Comparison of ENCODE assay signal across 29 cellular contexts in genomic region chr22:44143117-44143495, GRCh38. TPM values are rescaled to one million over a fixed set of nuclear protein-coding genes. Genes with fewer than 3 reads are reported as not detected.
DNase-seq lines count a peak whose midpoint lies in the region; ATAC-seq, FAIRE-seq and TF ChIP-seq lines count a peak whose summit lies in the region.
"Had no signal": no experiment of that assay in that cellular context is flagged by ENCODE, and none has a peak within 500 bp of the region (broad histone marks: within the 10 kb centered on the region; RNA-seq: fewer than 3 reads in every experiment).

No MANE protein-coding gene starts in this region.

- no peak overlapping the region for H4K91ac ChIP-seq in neuronal stem cell (ENCODE audit: low read depth, low read length, poor library complexity)

- no peak overlapping the region for H2BK5ac ChIP-seq in neuronal stem cell (ENCODE audit: low read length)

- CTCF ChIA-PET in HepG2 (lab: Yijun Ruan, JAX; ENCODE audit: low intra/inter-chr PET ratio, low total read pairs), result no interaction called here

- peaks cover 0 to 14% (median 7%) of the 10 kb centered on the region in 5 experiments for H3K9me3 Mint-ChIP-seq in brain
- H3K9me3 Mint-ChIP-seq: central memory CD8-positive, alpha-beta T cell had no signal

- BruUV-seq in HepG2 (replicated peaks; lab: Mats Ljungman, UMichigan), result no TSS peak

- ATAC-seq in HepG2, result no peak
- no peak for ATAC-seq in right lobe of liver

- TF ChIP-seq EP300 in HepG2 (IDR thresholded peaks at IDR 0.05; ENCODE audit: low read depth in 2 of 2, low read length in 2 of 2) (no peak), HepG2 (CRISPR knock-in tag; IDR thresholded peaks at IDR 0.05; ENCODE audit: borderline replicate concordance) (no peak)

- TF ChIP-seq POLR2A in HepG2 (IDR thresholded peaks at IDR 0.05; ENCODE audit: insufficient read depth in 1 of 2, low read depth in 2 of 2, low read length in 2 of 2) (no peak), right lobe of liver (IDR thresholded peaks at IDR 0.05) (no peak)

- no peak overlapping the region for H2BK12ac ChIP-seq in neuronal stem cell (ENCODE audit: low read length)

- H3K4me3 ChIP-seq in HepG2 (replicated peaks in 1 of 3; ENCODE audit: insufficient read depth in 1 of 3, low read depth in 2 of 3, low read length in 3 of 3), result no peak overlapping the region
- H3K4me3 ChIP-seq in right lobe of liver, result no peak overlapping the region
- H3K4me3 ChIP-seq in neuronal stem cell (ENCODE audit: low read length in 2 of 2), result no peak overlapping the region
- H3K4me3 ChIP-seq: esophagus squamous epithelium, gastrocnemius medialis, GM23248, spleen had no signal

- no peak for TF ChIP-seq RAD21 in HepG2 (CRISPR knock-in tag; IDR thresholded peaks at IDR 0.05)

- H4K20me1 ChIP-seq in HepG2 (ENCODE audit: insufficient read depth, low read length), result no peaks in the 10 kb centered on the region

- peaks cover 4% of the 10 kb centered on the region for H3K27me3 Mint-ChIP-seq in brain
- H3K27me3 Mint-ChIP-seq: activated CD4-positive, alpha-beta memory T cell treated with anti-CD3 and anti-CD28 coated beads for 36 hours; activated naive CD8-positive, alpha-beta T cell treated with anti-CD3 and anti-CD28 coated beads, Interleukin-2, amount 10 ng/mL, durations not matched to agents 7 days and 5 days; central memory CD8-positive, alpha-beta T cell; naive B cell had no signal

- WGBS in HepG2 (ENCODE audit: low lambda C conversion rate), result 0% methylated on average over 2 of the region's 4 CpGs
- WGBS in right lobe of liver (ENCODE audit: insufficient coverage, low coverage, low lambda C conversion rate, missing lambda C conversion rate), result 28% methylated on average over 2 of the region's 4 CpGs
- no CpG with 5 or more reads among the region's 4 CpGs for WGBS in neuronal stem cell (ENCODE audit: extremely low coverage in 2 of 2, insufficient read length in 2 of 2, insufficient replicate concordance in 1 of 2), 2 donors

- H3K27me3 ChIP-seq in HepG2 (ENCODE audit: control insufficient read depth in 1 of 2, insufficient read depth in 2 of 2, low read length in 2 of 2) (0 out of 5 replicates have a peak, but pooled peaks cover 0 to 2% of the 10 kb centered on the region in 2 experiments), right lobe of liver (no peaks in the 10 kb centered on the region), neuronal stem cell (ENCODE audit: control insufficient read depth in 3 of 3, insufficient read depth in 3 of 3, low read depth in 1 of 3, low read length in 3 of 3) (peaks cover 0 to 11% (median 8%) of the 10 kb centered on the region in 3 experiments)
- H3K27me3 ChIP-seq: gastrocnemius medialis, spleen had no signal

- H3K36me3 Mint-ChIP-seq in brain, result peaks cover 15% of the 10 kb centered on the region

- H2AFZ ChIP-seq in HepG2 (ENCODE audit: low read length) (no peak overlapping the region), neuronal stem cell (ENCODE audit: low read length) (no peak overlapping the region)
- H2AFZ ChIP-seq: GM23248 had no signal

- H3K4me1 Mint-ChIP-seq in brain, result peaks cover 59% of the 10 kb centered on the region
- H3K4me1 Mint-ChIP-seq: activated naive CD8-positive, alpha-beta T cell treated with anti-CD3 and anti-CD28 coated beads, Interleukin-2, amount 10 ng/mL, durations not matched to agents 7 days and 5 days; central memory CD8-positive, alpha-beta T cell had no signal

- H3K4me2 ChIP-seq in HepG2 (ENCODE audit: low read depth, low read length), result no peak overlapping the region
- H3K4me2 ChIP-seq in neuronal stem cell (ENCODE audit: insufficient read depth, low read length, poor library complexity, severe bottlenecking), result no peak overlapping the region
- H3K4me2 ChIP-seq: SK-N-SH had no signal

- H3K14ac ChIP-seq in neuronal stem cell (ENCODE audit: low read length), result no peak overlapping the region

- peak overlapping the region; percentile 91 for H2AK5ac ChIP-seq in neuronal stem cell (ENCODE audit: low read depth, low read length)

- FAIRE-seq in HepG2 (lab: Jason Lieb, UNC), result no peak
- FAIRE-seq: astrocyte, endometrium, GM12892, urothelium cell line had no signal

- H2BK120ac ChIP-seq in neuronal stem cell (ENCODE audit: low read depth, low read length), result no peak overlapping the region

- in situ Hi-C loops in HepG2 (cut with HindIII; ENCODE audit: extremely low pct_ligation_motif_present, low pct_unique_long_range_greater_than_20kb), result no loop called here

- no peaks in the 10 kb centered on the region for H3K4me1 ChIP-seq in HepG2 (ENCODE audit: insufficient read depth, low read length)
- no peaks in the 10 kb centered on the region for H3K4me1 ChIP-seq in right lobe of liver
- H3K4me1 ChIP-seq in neuronal stem cell (ENCODE audit: control insufficient read depth in 2 of 2, insufficient read depth in 1 of 2, low read depth in 1 of 2, low read length in 2 of 2), result peaks cover 21 to 40% of the 10 kb centered on the region in 2 donors
- H3K4me1 ChIP-seq: spleen had no signal

- H3K27ac ChIP-seq in HepG2 (ENCODE audit: extremely low read length, insufficient read depth, low read length), result no peak overlapping the region
- H3K27ac ChIP-seq in right lobe of liver, result no peak overlapping the region
- no peak overlapping the region for H3K27ac ChIP-seq in neuronal stem cell (replicated peaks; ENCODE audit: low read length)
- H3K27ac ChIP-seq: C4-2B, gastrocnemius medialis, GM23248, RWPE1, spleen had no signal

- H3K79me2 ChIP-seq in HepG2 (ENCODE audit: insufficient read depth, low read length), result no peaks in the 10 kb centered on the region

- intact Hi-C loops in HepG2 (cut with micrococcal nuclease; ENCODE audit: unreplicated experiment), result no loop called here
- intact Hi-C loops in right lobe of liver (cut with DNase I), result no loop called here

- H3K79me1 ChIP-seq in neuronal stem cell (ENCODE audit: low read depth, low read length), result peaks cover 4% of the 10 kb centered on the region

- DNase-seq in HepG2 (ENCODE audit: low spot score) (no peak), right lobe of liver (no peak), neuronal stem cell (ENCODE audit: low spot score) (no peak), HK-2 (ENCODE audit: unreplicated experiment) (no peak), NCI-H526 (lab: John Stamatoyannopoulos, UW) (no peak), NCI-H187 (lab: John Stamatoyannopoulos, UW) (no peak)
- DNase-seq: activated CD4-positive, alpha-beta memory T cell treated with anti-CD3 and anti-CD28 coated beads for 36 hours; activated CD4-positive, CD25-positive, alpha-beta regulatory T cell treated with anti-CD3 and anti-CD28 coated beads, Interleukin-2, amount 50 U/mL, for 72 hours; activated naive CD8-positive, alpha-beta T cell treated with anti-CD3 and anti-CD28 coated beads, Interleukin-2, amount 10 ng/mL, durations not matched to agents 7 days and 5 days; dermis blood vessel endothelial cell; esophagus squamous epithelium; gastrocnemius medialis; GM23248; naive B cell; NCI-H187 treated with DMSO at 0.1 percent for 48 hours; NCI-H446; NCI-H82; SK-N-SH; spleen had no signal

- H3K9me3 ChIP-seq in HepG2 (ENCODE audit: low read length) (peaks cover 2% of the 10 kb centered on the region; the same call in 1 of the 2 replicates), right lobe of liver (no peaks in the 10 kb centered on the region), neuronal stem cell (replicated peaks in 1 of 2; ENCODE audit: control insufficient read depth in 2 of 2, insufficient read depth in 1 of 2, low read depth in 1 of 2, low read length in 2 of 2) (peaks cover 0 to 5% of the 10 kb centered on the region in 2 donors)
- H3K9me3 ChIP-seq: esophagus squamous epithelium, gastrocnemius medialis, SK-N-SH, spleen had no signal

- H3K4ac ChIP-seq in neuronal stem cell (ENCODE audit: low read length), result no peak overlapping the region

- H3K27ac Mint-ChIP-seq in brain, result peak overlapping the region in 3 of 5 experiments; percentile 10 to 79 (median 74)
- H3K27ac Mint-ChIP-seq: activated CD4-positive, alpha-beta memory T cell treated with anti-CD3 and anti-CD28 coated beads for 36 hours; activated naive CD8-positive, alpha-beta T cell treated with anti-CD3 and anti-CD28 coated beads, Interleukin-2, amount 10 ng/mL, durations not matched to agents 7 days and 5 days; T-helper 1 cell treated with Interleukin-12 subunit alpha and Interleukin-12 subunit beta and Interleukin-4 antibody, amounts not matched to agents 30 μg/mL and 1 μg/mL, for 36 hours had no signal

- H3K4me3 Mint-ChIP-seq in brain, result no peak overlapping the region
- H3K4me3 Mint-ChIP-seq: activated CD4-positive, alpha-beta memory T cell treated with anti-CD3 and anti-CD28 coated beads for 36 hours; activated naive CD8-positive, alpha-beta T cell treated with anti-CD3 and anti-CD28 coated beads, Interleukin-2, amount 10 ng/mL, durations not matched to agents 7 days and 5 days; central memory CD8-positive, alpha-beta T cell; T-helper 1 cell treated with Interleukin-12 subunit alpha and Interleukin-12 subunit beta and Interleukin-4 antibody, amounts not matched to agents 30 μg/mL and 1 μg/mL, for 36 hours had no signal

- H3K36me3 ChIP-seq in HepG2 (replicated peaks in 1 of 2; ENCODE audit: control insufficient read depth in 1 of 2, insufficient read depth in 2 of 2, low read length in 2 of 2) (no peaks in the 10 kb centered on the region), right lobe of liver (no peaks in the 10 kb centered on the region), neuronal stem cell (replicated peaks in 1 of 2; ENCODE audit: control insufficient read depth in 2 of 2, insufficient read depth in 2 of 2, low read length in 2 of 2) (peaks cover 0 to 3% of the 10 kb centered on the region in 2 donors)

- TF ChIP-seq CTCF in HepG2 (CRISPR knock-in tag; IDR thresholded peaks at IDR 0.05) (no peak), right lobe of liver (IDR thresholded peaks at IDR 0.05) (no peak), brain (conservative IDR thresholded peaks at IDR 0.05) (no peak)

- POLR2A ChIA-PET in HepG2 (lab: Yijun Ruan, JAX), result no interaction called here

- H3K9ac ChIP-seq in HepG2 (ENCODE audit: insufficient read depth, low read depth, low read length) (no peak overlapping the region), neuronal stem cell (ENCODE audit: low read depth, low read length, poor library complexity) (no peak overlapping the region)
- H3K9ac ChIP-seq: GM23248, SK-N-SH had no signal

- H2BK15ac ChIP-seq in neuronal stem cell (ENCODE audit: low read length), result peak overlapping the region; percentile 10

- no peak overlapping the region for H3K23ac ChIP-seq in neuronal stem cell (ENCODE audit: low read depth, low read length, poor library complexity)

- H4K8ac ChIP-seq in neuronal stem cell (ENCODE audit: low read depth, low read length), result no peak overlapping the region

- peak overlapping the region; percentile 1 for H3K18ac ChIP-seq in neuronal stem cell (ENCODE audit: low read length)

RNA-seq across cellular contexts. Expression of gene PARVG, which starts 37.6 kb away (rescaled TPM):
- not detected in 2 replicates for total RNA-seq in HepG2 (2016; rRNA removed; fragmentation: Illumina TruSeq; extraction: Trizol)
- total RNA-seq in HepG2 (2016; cell fraction: cytosol; rRNA removed; fragmentation: Illumina TruSeq; extraction: Trizol; ENCODE audit: low read depth), result not detected in 2 replicates
- total RNA-seq in HepG2 (2016; cell fraction: insoluble cytoplasmic fraction; rRNA removed; fragmentation: Illumina TruSeq; extraction: Trizol), result not detected in 2 replicates
- not detected in 2 replicates for total RNA-seq in HepG2 (2016; cell fraction: membrane; rRNA removed; fragmentation: Illumina TruSeq; extraction: Trizol)
- total RNA-seq in HepG2 (2016; cell fraction: nucleus; rRNA removed; fragmentation: Illumina TruSeq; extraction: Trizol), result not detected in 2 replicates
- polyA plus RNA-seq in HepG2 (2011; rRNA removed), result not detected in 2 replicates
- polyA plus RNA-seq in HepG2 (2011; cell fraction: cytosol; rRNA removed), result not detected in 2 replicates
- polyA plus RNA-seq in HepG2 (2011; cell fraction: nucleus; rRNA removed), result 0.02 TPM in 1 of 2 replicates, not detected in the other
- polyA plus RNA-seq in HepG2 (2012), result not detected in 2 replicates
- polyA plus RNA-seq in HepG2 (2016; cell fraction: cytosol; fragmentation: Illumina TruSeq; extraction: Trizol; ENCODE audit: low read depth), result not detected in 2 replicates
- polyA plus RNA-seq in HepG2 (2016; cell fraction: insoluble cytoplasmic fraction; fragmentation: Illumina TruSeq; extraction: Trizol; ENCODE audit: low read depth), result not detected in 2 replicates
- not detected in 2 replicates for polyA plus RNA-seq in HepG2 (2016; cell fraction: membrane; fragmentation: Illumina TruSeq; extraction: Trizol; ENCODE audit: low read depth)
- polyA plus RNA-seq in HepG2 (2016; cell fraction: nucleus; fragmentation: Illumina TruSeq; extraction: Trizol; ENCODE audit: insufficient read depth, low read depth), result not detected in 2 replicates
- polyA minus RNA-seq in HepG2 (2011; rRNA and poly(A)+ RNA removed; ENCODE audit: low replicate concordance), result not detected in 2 replicates
- not detected in 2 replicates for polyA minus RNA-seq in HepG2 (2011; cell fraction: cytosol; rRNA and poly(A)+ RNA removed)
- not detected in 2 replicates for polyA minus RNA-seq in HepG2 (2011; cell fraction: nucleus; rRNA and poly(A)+ RNA removed)
- 10 to 100 TPM in 2 of 6 experiments, 1 to 10 TPM in 4; 3.7 to 10.8 (median 7.9) TPM for total RNA-seq in right lobe of liver
- polyA plus RNA-seq in brain (ENCODE audit: insufficient read depth, low read depth, low replicate concordance), result 5.1 TPM
- 0.18 TPM for polyA plus RNA-seq in neuronal stem cell (2013, experiment 1 of 2)
- 0.06 TPM for polyA plus RNA-seq in neuronal stem cell (2013, experiment 2 of 2)
- total RNA-seq: GM23248, renal cortical epithelial cell had no signal
- polyA plus RNA-seq: GM23248 had no signal
